8 cellular contexts compared by ENCODE assay signal in genomic region chr9:70406446-70406862, GRCh38. TPM values are rescaled to one million over a fixed set of nuclear protein-coding genes. Genes with fewer than 3 reads are reported as not detected.
A peak's percentile ranks its signal among the peaks of the same experiment; 100 is the strongest.
DNase-seq lines count a peak whose midpoint lies in the region; ATAC-seq and TF ChIP-seq lines count a peak whose summit lies in the region.

No MANE protein-coding gene starts in this region.

- TF ChIP-seq CTCF in nephron (IDR thresholded peaks at IDR 0.05; ENCODE audit: unreplicated experiment in 3 of 3), result no peak

- peaks cover 12% of the 10 kb centered on the region for H3K36me3 Mint-ChIP-seq in activated CD4-positive, alpha-beta T cell treated with anti-CD3 and anti-CD28 coated beads for 36 hours (ENCODE audit: low read depth)
- no peaks in the 10 kb centered on the region for H3K36me3 Mint-ChIP-seq in dendritic cell treated with granulocyte-macrophage colony-stimulating factor and Interleukin-4, amounts not matched to agents 40 ng/mL and 50 ng/mL, for 4 days (ENCODE audit: low read depth)
- no peaks in the 10 kb centered on the region for H3K36me3 Mint-ChIP-seq in nephron (ENCODE audit: low read depth)

- H3K36me3 ChIP-seq in MG63, result no peaks in the 10 kb centered on the region

- CTCF ChIA-PET in activated CD4-positive, alpha-beta T cell treated with anti-CD3 and anti-CD28 coated beads for 36 hours (lab: Charles Lee), result interaction anchor here (0.6 to 3.3 kb wide), 5 partner anchors 13 to 207 kb away, joined by 3 to 15 read pairs (median 3); no protein-coding TSS in a partner anchor

- no peaks in the 10 kb centered on the region for H3K27me3 ChIP-seq in MG63

- peak; percentile 76 for ATAC-seq in activated CD4-positive, alpha-beta T cell treated with anti-CD3 and anti-CD28 coated beads for 36 hours
- ATAC-seq in HG02642 (IDR thresholded peaks at IDR 0.05; ENCODE audit: poor library complexity, unreplicated experiment), result peak; percentile 70

- peak overlapping the region; percentile 96 for H3K27ac Mint-ChIP-seq in activated CD4-positive, alpha-beta T cell treated with anti-CD3 and anti-CD28 coated beads for 36 hours
- peak overlapping the region; percentile 92 for H3K27ac Mint-ChIP-seq in dendritic cell treated with granulocyte-macrophage colony-stimulating factor and Interleukin-4, amounts not matched to agents 40 ng/mL and 50 ng/mL, for 4 days
- H3K27ac Mint-ChIP-seq in nephron, result peak overlapping the region; percentile 78 to 94 (median 80)

- intact Hi-C loops in activated CD4-positive, alpha-beta T cell treated with anti-CD3 and anti-CD28 coated beads for 36 hours (cut with DNase I, micrococcal nuclease), result loop anchor here (2.0 to 10.0 kb wide), 2 partner anchors 16 to 1378 kb away; no protein-coding TSS in a partner anchor
- intact Hi-C loops in dendritic cell treated with granulocyte-macrophage colony-stimulating factor and Interleukin-4, amounts not matched to agents 40 ng/mL and 50 ng/mL, for 4 days (cut with micrococcal nuclease), result no loop called here

- POLR2A ChIA-PET in activated CD4-positive, alpha-beta T cell treated with anti-CD3 and anti-CD28 coated beads for 36 hours (lab: Charles Lee), result interaction anchor here (0.6 kb wide), 1 partner anchor 160 kb away, joined by 4 read pairs; no protein-coding TSS in a partner anchor

- H3K27me3 Mint-ChIP-seq in activated CD4-positive, alpha-beta T cell treated with anti-CD3 and anti-CD28 coated beads for 36 hours, result no peaks in the 10 kb centered on the region
- H3K27me3 Mint-ChIP-seq in dendritic cell treated with granulocyte-macrophage colony-stimulating factor and Interleukin-4, amounts not matched to agents 40 ng/mL and 50 ng/mL, for 4 days, result no peaks in the 10 kb centered on the region
- H3K27me3 Mint-ChIP-seq in nephron (ENCODE audit: low read depth), result peaks cover 11% of the 10 kb centered on the region

- DNase-seq in activated CD4-positive, alpha-beta T cell treated with anti-CD3 and anti-CD28 coated beads for 36 hours, result peak; percentile 62
- DNase-seq in activated CD4-positive, alpha-beta T cell treated with anti-CD3 and anti-CD28 coated beads, Interleukin-2, amount 50 U/mL, for 4 hours, result no peak
- DNase-seq in NOMO-1 treated with dmso at 0.1 percent for 144 hours (lab: John Stamatoyannopoulos, UW; ENCODE audit: unreplicated experiment), result peak; percentile 58
- no peak for DNase-seq in NCI-H1694 (lab: John Stamatoyannopoulos, UW)
- no peak for DNase-seq in MG63

- peak overlapping the region; percentile 63 for H3K4me3 Mint-ChIP-seq in activated CD4-positive, alpha-beta T cell treated with anti-CD3 and anti-CD28 coated beads for 36 hours
- peak overlapping the region; percentile 76 for H3K4me3 Mint-ChIP-seq in dendritic cell treated with granulocyte-macrophage colony-stimulating factor and Interleukin-4, amounts not matched to agents 40 ng/mL and 50 ng/mL, for 4 days
- peak overlapping the region; percentile 20 to 55 (median 48) for H3K4me3 Mint-ChIP-seq in nephron

- no peaks in the 10 kb centered on the region for H3K9me3 ChIP-seq in MG63

- peaks cover 76% of the 10 kb centered on the region for H3K4me1 Mint-ChIP-seq in activated CD4-positive, alpha-beta T cell treated with anti-CD3 and anti-CD28 coated beads for 36 hours
- H3K4me1 Mint-ChIP-seq in dendritic cell treated with granulocyte-macrophage colony-stimulating factor and Interleukin-4, amounts not matched to agents 40 ng/mL and 50 ng/mL, for 4 days (ENCODE audit: low read depth), result peaks cover 68% of the 10 kb centered on the region
- peaks cover 56% of the 10 kb centered on the region for H3K4me1 Mint-ChIP-seq in nephron

- H3K4me3 ChIP-seq in MG63, result no peak overlapping the region

- H3K9me3 Mint-ChIP-seq in activated CD4-positive, alpha-beta T cell treated with anti-CD3 and anti-CD28 coated beads for 36 hours (ENCODE audit: low read depth), result no peaks in the 10 kb centered on the region
- H3K9me3 Mint-ChIP-seq in dendritic cell treated with granulocyte-macrophage colony-stimulating factor and Interleukin-4, amounts not matched to agents 40 ng/mL and 50 ng/mL, for 4 days, result no peaks in the 10 kb centered on the region
- no peaks in the 10 kb centered on the region for H3K9me3 Mint-ChIP-seq in nephron

RNA-seq across cellular contexts. Expression of gene KLF9, which starts 8.0 kb away (rescaled TPM):
- 10 to 100 TPM; 20.2 to 22.3 TPM for total RNA-seq in activated CD4-positive, alpha-beta T cell treated with anti-CD3 and anti-CD28 coated beads for 36 hours
- 2.1 and 5.5 TPM in 2 replicates for total RNA-seq in MG63 (2014; rRNA removed; shearing (Covaris generic); ENCODE audit: low replicate concordance)

Comparison
In these comparisons a context has a peak if more than half of its experiments do, and no peak if none do; other contexts are left out.
1. DNase-seq: peak in activated CD4-positive, alpha-beta T cell treated with anti-CD3 and anti-CD28 coated beads for 36 hours (single experiment) and NOMO-1 treated with dmso at 0.1 percent for 144 hours (single experiment); none in activated CD4-positive, alpha-beta T cell treated with anti-CD3 and anti-CD28 coated beads, Interleukin-2, amount 50 U/mL, for 4 hours (0 of 2), NCI-H1694 (single experiment) and MG63 (single experiment).
2. Peak in every context shown above with its lines, with median percentiles within 50 percentile points of each other: H3K27ac Mint-ChIP-seq and H3K4me3 Mint-ChIP-seq.